In the genomic region with DNA sequence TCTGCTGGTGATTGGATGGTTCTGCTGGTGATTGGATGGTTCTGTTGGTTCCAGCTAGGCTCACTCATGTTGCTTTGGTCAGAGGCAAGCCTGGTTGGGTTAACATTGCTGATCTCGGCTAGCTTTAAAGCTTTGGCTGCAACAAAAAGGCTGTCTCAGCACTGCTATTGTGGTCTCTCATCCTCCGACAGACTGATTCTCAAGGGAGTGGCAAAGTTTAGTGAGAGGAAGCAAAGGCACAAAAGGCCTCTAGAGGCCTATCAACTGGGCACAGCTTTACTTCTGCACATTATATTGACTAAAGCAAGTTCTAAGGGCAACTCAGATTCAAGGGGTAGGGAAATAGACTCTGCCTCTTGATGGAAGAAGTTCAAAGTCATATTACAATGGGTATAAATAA, we compare ENCODE assay signal across 1 cellular context.
TF ChIP-seq lines count a peak whose summit lies in the region.

No MANE protein-coding gene starts in this region.

TF ChIP-seq in GM23338, 12 proteins besides CTCF, POLR2A, EP300 and RAD21 (continued from another document):
- TF ChIP-seq, protein P1, sequence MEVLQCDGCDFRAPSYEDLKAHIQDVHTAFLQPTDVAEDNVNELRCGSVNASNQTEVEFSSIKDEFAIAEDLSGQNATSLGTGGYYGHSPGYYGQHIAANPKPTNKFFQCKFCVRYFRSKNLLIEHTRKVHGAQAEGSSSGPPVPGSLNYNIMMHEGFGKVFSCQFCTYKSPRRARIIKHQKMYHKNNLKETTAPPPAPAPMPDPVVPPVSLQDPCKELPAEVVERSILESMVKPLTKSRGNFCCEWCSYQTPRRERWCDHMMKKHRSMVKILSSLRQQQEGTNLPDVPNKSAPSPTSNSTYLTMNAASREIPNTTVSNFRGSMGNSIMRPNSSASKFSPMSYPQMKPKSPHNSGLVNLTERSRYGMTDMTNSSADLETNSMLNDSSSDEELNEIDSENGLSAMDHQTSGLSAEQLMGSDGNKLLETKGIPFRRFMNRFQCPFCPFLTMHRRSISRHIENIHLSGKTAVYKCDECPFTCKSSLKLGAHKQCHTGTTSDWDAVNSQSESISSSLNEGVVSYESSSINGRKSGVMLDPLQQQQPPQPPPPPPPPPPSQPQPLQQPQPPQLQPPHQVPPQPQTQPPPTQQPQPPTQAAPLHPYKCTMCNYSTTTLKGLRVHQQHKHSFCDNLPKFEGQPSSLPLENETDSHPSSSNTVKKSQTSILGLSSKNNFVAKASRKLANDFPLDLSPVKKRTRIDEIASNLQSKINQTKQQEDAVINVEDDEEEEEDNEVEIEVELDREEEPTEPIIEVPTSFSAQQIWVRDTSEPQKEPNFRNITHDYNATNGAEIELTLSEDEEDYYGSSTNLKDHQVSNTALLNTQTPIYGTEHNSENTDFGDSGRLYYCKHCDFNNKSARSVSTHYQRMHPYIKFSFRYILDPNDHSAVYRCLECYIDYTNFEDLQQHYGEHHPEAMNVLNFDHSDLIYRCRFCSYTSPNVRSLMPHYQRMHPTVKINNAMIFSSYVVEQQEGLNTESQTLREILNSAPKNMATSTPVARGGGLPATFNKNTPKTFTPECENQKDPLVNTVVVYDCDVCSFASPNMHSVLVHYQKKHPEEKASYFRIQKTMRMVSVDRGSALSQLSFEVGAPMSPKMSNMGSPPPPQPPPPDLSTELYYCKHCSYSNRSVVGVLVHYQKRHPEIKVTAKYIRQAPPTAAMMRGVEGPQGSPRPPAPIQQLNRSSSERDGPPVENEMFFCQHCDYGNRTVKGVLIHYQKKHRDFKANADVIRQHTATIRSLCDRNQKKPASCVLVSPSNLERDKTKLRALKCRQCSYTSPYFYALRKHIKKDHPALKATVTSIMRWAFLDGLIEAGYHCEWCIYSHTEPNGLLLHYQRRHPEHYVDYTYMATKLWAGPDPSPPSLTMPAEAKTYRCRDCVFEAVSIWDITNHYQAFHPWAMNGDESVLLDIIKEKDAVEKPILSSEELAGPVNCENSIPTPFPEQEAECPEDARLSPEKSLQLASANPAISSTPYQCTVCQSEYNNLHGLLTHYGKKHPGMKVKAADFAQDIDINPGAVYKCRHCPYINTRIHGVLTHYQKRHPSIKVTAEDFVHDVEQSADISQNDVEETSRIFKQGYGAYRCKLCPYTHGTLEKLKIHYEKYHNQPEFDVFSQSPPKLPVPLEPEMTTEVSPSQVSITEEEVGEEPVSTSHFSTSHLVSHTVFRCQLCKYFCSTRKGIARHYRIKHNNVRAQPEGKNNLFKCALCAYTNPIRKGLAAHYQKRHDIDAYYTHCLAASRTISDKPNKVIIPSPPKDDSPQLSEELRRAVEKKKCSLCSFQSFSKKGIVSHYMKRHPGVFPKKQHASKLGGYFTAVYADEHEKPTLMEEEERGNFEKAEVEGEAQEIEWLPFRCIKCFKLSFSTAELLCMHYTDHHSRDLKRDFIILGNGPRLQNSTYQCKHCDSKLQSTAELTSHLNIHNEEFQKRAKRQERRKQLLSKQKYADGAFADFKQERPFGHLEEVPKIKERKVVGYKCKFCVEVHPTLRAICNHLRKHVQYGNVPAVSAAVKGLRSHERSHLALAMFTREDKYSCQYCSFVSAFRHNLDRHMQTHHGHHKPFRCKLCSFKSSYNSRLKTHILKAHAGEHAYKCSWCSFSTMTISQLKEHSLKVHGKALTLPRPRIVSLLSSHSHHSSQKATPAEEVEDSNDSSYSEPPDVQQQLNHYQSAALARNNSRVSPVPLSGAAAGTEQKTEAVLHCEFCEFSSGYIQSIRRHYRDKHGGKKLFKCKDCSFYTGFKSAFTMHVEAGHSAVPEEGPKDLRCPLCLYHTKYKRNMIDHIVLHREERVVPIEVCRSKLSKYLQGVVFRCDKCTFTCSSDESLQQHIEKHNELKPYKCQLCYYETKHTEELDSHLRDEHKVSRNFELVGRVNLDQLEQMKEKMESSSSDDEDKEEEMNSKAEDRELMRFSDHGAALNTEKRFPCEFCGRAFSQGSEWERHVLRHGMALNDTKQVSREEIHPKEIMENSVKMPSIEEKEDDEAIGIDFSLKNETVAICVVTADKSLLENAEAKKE (CRISPR knock-in tag; IDR thresholded peaks at IDR 0.05), result no peak
- no peak for TF ChIP-seq ZNF331 (CRISPR knock-in tag; IDR thresholded peaks at IDR 0.05; ENCODE audit: low read depth)
TF ChIP-seq in GM23338: peak in this region for 0.
